ENCODE assay signal across 23 cellular contexts in the genomic region with DNA sequence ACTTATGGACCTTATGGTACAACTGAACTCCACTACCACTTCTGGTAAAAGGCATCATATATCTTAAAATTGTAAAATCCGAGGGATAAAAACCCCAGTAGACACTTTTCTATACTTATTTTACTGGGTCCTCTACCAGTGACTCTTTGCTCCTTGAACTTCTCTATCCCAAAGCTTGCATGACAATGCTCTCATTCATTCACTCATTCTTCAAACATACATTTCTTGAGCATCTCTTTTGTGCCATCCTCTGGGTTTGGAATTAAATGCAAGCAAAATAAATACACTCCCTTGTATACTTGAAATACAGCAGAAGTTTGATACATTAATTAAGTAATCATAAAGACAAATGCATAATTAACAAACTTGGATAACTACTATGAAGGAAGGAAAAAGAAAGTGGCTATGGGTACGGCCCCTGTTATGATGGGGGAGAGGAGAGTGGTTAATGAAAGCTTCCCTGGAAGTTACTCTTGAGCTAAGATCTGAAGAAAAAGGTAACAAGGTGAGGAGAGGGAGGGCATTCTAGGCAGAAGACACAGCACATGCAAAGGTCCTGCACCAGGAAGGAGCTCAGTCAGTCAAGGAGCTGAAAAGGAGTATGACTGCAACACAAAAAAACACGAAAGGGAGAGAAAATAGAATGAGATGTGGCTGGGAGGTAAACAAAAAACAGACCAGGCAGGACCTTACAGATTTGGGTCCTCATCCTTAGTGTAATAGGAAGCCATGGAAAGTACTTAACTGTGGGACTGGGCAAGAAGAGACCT. TPM values are rescaled to one million over a fixed set of nuclear protein-coding genes. Genes with fewer than 3 reads are reported as not detected.
DNase-seq lines count a peak whose midpoint lies in the region; ATAC-seq and TF ChIP-seq lines count a peak whose summit lies in the region.
"Had no signal": no experiment of that assay in that cellular context is flagged by ENCODE, and none has a peak within 500 bp of the region (broad histone marks: within the 10 kb centered on the region; RNA-seq: fewer than 3 reads in every experiment).

No MANE protein-coding gene starts in this region.

- peak overlapping the region; percentile 98 for H3K27ac Mint-ChIP-seq in activated T-cell treated with anti-CD3 and anti-CD28 coated beads, Interleukin-2, amount 50 U/mL, for 24 hours
- H3K27ac Mint-ChIP-seq in Caco-2 (ENCODE audit: unreplicated experiment) = peak overlapping the region; percentile 6
- H3K27ac Mint-ChIP-seq in activated naive CD8-positive, alpha-beta T cell treated with anti-CD3 and anti-CD28 coated beads for 36 hours = peak overlapping the region; percentile 99
- peak overlapping the region; percentile 91 for H3K27ac Mint-ChIP-seq in stimulated activated effector memory CD8-positive, alpha-beta T cell treated with anti-CD3 and anti-CD28 coated beads, Interleukin-12 subunit alpha, Interleukin-12 subunit beta, amount 100 ng/mL, for 72 hours

- no peaks in the 10 kb centered on the region for H3K27me3 Mint-ChIP-seq in activated T-cell treated with anti-CD3 and anti-CD28 coated beads, Interleukin-2, amount 50 U/mL, for 24 hours
- no peaks in the 10 kb centered on the region for H3K27me3 Mint-ChIP-seq in activated T-cell treated with anti-CD3 and anti-CD28 coated beads, Interleukin-2, amount 50 U/mL, for 4 hours (ENCODE audit: low read depth)
- no peaks in the 10 kb centered on the region for H3K27me3 Mint-ChIP-seq in Caco-2 (ENCODE audit: insufficient read depth, unreplicated experiment)
- no peaks in the 10 kb centered on the region for H3K27me3 Mint-ChIP-seq in activated naive CD8-positive, alpha-beta T cell treated with anti-CD3 and anti-CD28 coated beads for 36 hours

- no TSS peak for BruUV-seq in Caco-2 (replicated peaks; lab: Mats Ljungman, UMichigan)

- H3K4me3 ChIP-seq in Caco-2 (ENCODE audit: low read depth, low read length) (no peak overlapping the region), stomach (no peak overlapping the region)
- H3K4me3 ChIP-seq: ascending aorta, esophagus squamous epithelium, gastroesophageal sphincter, ovary, thoracic aorta had no signal

- peaks cover 55% of the 10 kb centered on the region for H3K36me3 Mint-ChIP-seq in activated T-cell treated with anti-CD3 and anti-CD28 coated beads, Interleukin-2, amount 50 U/mL, for 24 hours (ENCODE audit: low read depth)
- H3K36me3 Mint-ChIP-seq in activated T-cell treated with anti-CD3 and anti-CD28 coated beads, Interleukin-2, amount 50 U/mL, for 4 hours (ENCODE audit: insufficient read depth) = peaks cover 28% of the 10 kb centered on the region
- peaks cover 12% of the 10 kb centered on the region for H3K36me3 Mint-ChIP-seq in Caco-2 (ENCODE audit: insufficient read depth, unreplicated experiment)
- peaks cover 44% of the 10 kb centered on the region for H3K36me3 Mint-ChIP-seq in activated naive CD8-positive, alpha-beta T cell treated with anti-CD3 and anti-CD28 coated beads for 36 hours
- peaks cover 21% of the 10 kb centered on the region for H3K36me3 Mint-ChIP-seq in stimulated activated effector memory CD8-positive, alpha-beta T cell treated with anti-CD3 and anti-CD28 coated beads, Interleukin-12 subunit alpha, Interleukin-12 subunit beta, amount 100 ng/mL, for 72 hours

- TF ChIP-seq EP300 in stomach (IDR thresholded peaks at IDR 0.05) = no peak

- peak overlapping the region; percentile 21 for H3K4me3 Mint-ChIP-seq in activated T-cell treated with anti-CD3 and anti-CD28 coated beads, Interleukin-2, amount 50 U/mL, for 24 hours
- no peak overlapping the region for H3K4me3 Mint-ChIP-seq in activated T-cell treated with anti-CD3 and anti-CD28 coated beads, Interleukin-2, amount 50 U/mL, for 4 hours
- no peak overlapping the region for H3K4me3 Mint-ChIP-seq in Caco-2 (ENCODE audit: unreplicated experiment)
- H3K4me3 Mint-ChIP-seq in activated naive CD8-positive, alpha-beta T cell treated with anti-CD3 and anti-CD28 coated beads for 36 hours = no peak overlapping the region
- peak overlapping the region; percentile 69 for H3K4me3 Mint-ChIP-seq in stimulated activated effector memory CD8-positive, alpha-beta T cell treated with anti-CD3 and anti-CD28 coated beads, Interleukin-12 subunit alpha, Interleukin-12 subunit beta, amount 100 ng/mL, for 72 hours

- DNase-seq in activated T-cell treated with anti-CD3 and anti-CD28 coated beads, Interleukin-2, amount 50 U/mL, for 24 hours = no peak
- no peak for DNase-seq in activated T-cell treated with anti-CD3 and anti-CD28 coated beads, Interleukin-2, amount 50 U/mL, for 4 hours
- DNase-seq in Caco-2 (no peak), NCI-H146 treated with DMSO at 0.1 percent for 48 hours (lab: John Stamatoyannopoulos, UW; ENCODE audit: unreplicated experiment) (no peak), stomach (no peak), DMS79 (lab: John Stamatoyannopoulos, UW) (no peak)
- no peak for DNase-seq in activated naive CD8-positive, alpha-beta T cell treated with anti-CD3 and anti-CD28 coated beads for 36 hours
- DNase-seq in stimulated activated effector memory CD8-positive, alpha-beta T cell treated with anti-CD3 and anti-CD28 coated beads, Interleukin-12 subunit alpha, Interleukin-12 subunit beta, amount 100 ng/mL, for 72 hours (ENCODE audit: low spot score in 2 of 2) = no peak
- DNase-seq: DMS79 treated with DMSO at 0.1 percent for 48 hours, esophagus squamous epithelium, KBM-7, NCI-H187, NCI-H226, NCI-H774, ovary, PC-3, right cardiac atrium, SHP77 treated with DMSO at 0.1 percent for 48 hours had no signal

- POLR2A ChIA-PET in Caco-2 (lab: Charles Lee) = no interaction called here

- H3K4me1 ChIP-seq in Caco-2 (peaks cover 44% of the 10 kb centered on the region), stomach (peaks cover 23 to 51% (median 27%) of the 10 kb centered on the region in 4 donors)
- H3K4me1 ChIP-seq: ascending aorta had no signal

- ATAC-seq in activated T-cell treated with anti-CD3 and anti-CD28 coated beads, Interleukin-2, amount 50 U/mL, for 4 hours = no peak
- no peak for ATAC-seq in stimulated activated effector memory CD8-positive, alpha-beta T cell treated with anti-CD3 and anti-CD28 coated beads, Interleukin-12 subunit alpha, Interleukin-12 subunit beta, amount 100 ng/mL, for 72 hours
- ATAC-seq: gastroesophageal sphincter, PC-3, right cardiac atrium had no signal

- intact Hi-C loops in Caco-2 (cut with micrococcal nuclease; ENCODE audit: unreplicated experiment) (no loop called here), stomach (cut with DNase I; ENCODE audit: low total_unique reads) (no loop called here)

- peaks cover 3% of the 10 kb centered on the region for H3K9me3 Mint-ChIP-seq in activated T-cell treated with anti-CD3 and anti-CD28 coated beads, Interleukin-2, amount 50 U/mL, for 24 hours
- H3K9me3 Mint-ChIP-seq in activated T-cell treated with anti-CD3 and anti-CD28 coated beads, Interleukin-2, amount 50 U/mL, for 4 hours = no peaks in the 10 kb centered on the region
- H3K9me3 Mint-ChIP-seq in Caco-2 (ENCODE audit: unreplicated experiment) = no peaks in the 10 kb centered on the region
- H3K9me3 Mint-ChIP-seq in activated naive CD8-positive, alpha-beta T cell treated with anti-CD3 and anti-CD28 coated beads for 36 hours = peaks cover 10% of the 10 kb centered on the region
- H3K9me3 Mint-ChIP-seq in stimulated activated effector memory CD8-positive, alpha-beta T cell treated with anti-CD3 and anti-CD28 coated beads, Interleukin-12 subunit alpha, Interleukin-12 subunit beta, amount 100 ng/mL, for 72 hours = no peaks in the 10 kb centered on the region

- no peaks in the 10 kb centered on the region for H3K9me3 ChIP-seq in Caco-2
- H3K9me3 ChIP-seq in stomach = no peaks in the 10 kb centered on the region
- H3K9me3 ChIP-seq: ascending aorta, esophagus squamous epithelium, gastroesophageal sphincter, ovary, thoracic aorta had no signal

- no peaks in the 10 kb centered on the region for H3K36me3 ChIP-seq in Caco-2 (ENCODE audit: control insufficient read depth, insufficient read depth, low read length)
- no peaks in the 10 kb centered on the region for H3K36me3 ChIP-seq in stomach
- H3K36me3 ChIP-seq: ascending aorta, esophagus squamous epithelium, gastroesophageal sphincter, ovary, thoracic aorta had no signal

- 75 to 86% (median 77%) methylated on average over 3 of the region's 3 CpGs for WGBS in stomach, 5 donors

- no peak for TF ChIP-seq CTCF in Caco-2 (IDR thresholded peaks at IDR 0.05; ENCODE audit: insufficient read depth in 1 of 2, low read depth in 1 of 2, low read length in 1 of 2, severe bottlenecking in 1 of 2, unreplicated experiment in 1 of 2)
- no peak for TF ChIP-seq CTCF in stomach (IDR thresholded peaks at IDR 0.05)

- H3K27me3 ChIP-seq in Caco-2 (replicated peaks; ENCODE audit: control insufficient read depth, insufficient read depth, low read length) (no peaks in the 10 kb centered on the region), stomach (no peaks in the 10 kb centered on the region)
- H3K27me3 ChIP-seq: ascending aorta, esophagus squamous epithelium, ovary had no signal

- no peak overlapping the region for H3K27ac ChIP-seq in stomach
- H3K27ac ChIP-seq: ascending aorta, gastroesophageal sphincter, ovary, thoracic aorta had no signal

- CTCF ChIA-PET in Caco-2 (lab: Charles Lee) = interaction anchor here (3.8 kb wide), 1 partner anchor 46 kb away, joined by 21 read pairs; no protein-coding TSS in a partner anchor

- TF ChIP-seq POLR2A in stomach (IDR thresholded peaks at IDR 0.05) = no peak

- H3K4me1 Mint-ChIP-seq in activated T-cell treated with anti-CD3 and anti-CD28 coated beads, Interleukin-2, amount 50 U/mL, for 24 hours (ENCODE audit: low read depth) = peaks cover 90% of the 10 kb centered on the region
- peaks cover 89% of the 10 kb centered on the region for H3K4me1 Mint-ChIP-seq in activated T-cell treated with anti-CD3 and anti-CD28 coated beads, Interleukin-2, amount 50 U/mL, for 4 hours (ENCODE audit: low read depth)
- peaks cover 66% of the 10 kb centered on the region for H3K4me1 Mint-ChIP-seq in Caco-2 (ENCODE audit: low read depth, unreplicated experiment)
- peaks cover 80% of the 10 kb centered on the region for H3K4me1 Mint-ChIP-seq in activated naive CD8-positive, alpha-beta T cell treated with anti-CD3 and anti-CD28 coated beads for 36 hours
- peaks cover 73% of the 10 kb centered on the region for H3K4me1 Mint-ChIP-seq in stimulated activated effector memory CD8-positive, alpha-beta T cell treated with anti-CD3 and anti-CD28 coated beads, Interleukin-12 subunit alpha, Interleukin-12 subunit beta, amount 100 ng/mL, for 72 hours

RNA-seq across cellular contexts. Expression of gene MPZL3, which starts 8.0 kb away (rescaled TPM):
- 10 to 100 TPM; 52.7 to 72.0 (median 56.4) TPM for total RNA-seq in activated T-cell treated with anti-CD3 and anti-CD28 coated beads, Interleukin-2, amount 50 U/mL, for 4 hours
- total RNA-seq in Caco-2 (2022) (29.6 and 31.8 TPM in 2 replicates), stomach (10 to 100 TPM in 1 of 5 donors, 1 to 10 TPM in 3, under 1 TPM in 1; 0.45 to 20.0 (median 6.7) TPM)
- 10 to 100 TPM; 49.1 to 50.7 TPM for total RNA-seq in activated naive CD8-positive, alpha-beta T cell treated with anti-CD3 and anti-CD28 coated beads for 36 hours
- 1 to 10 TPM; 2.1 to 7.2 (median 3.4) TPM for polyA plus RNA-seq in stomach
- total RNA-seq: myocyte had no signal

RNA-seq across cellular contexts. Expression of gene JAML, which starts 19.4 kb away (rescaled TPM):
- 100 to 1,000 TPM; 135 to 153 (median 137) TPM for total RNA-seq in activated T-cell treated with anti-CD3 and anti-CD28 coated beads, Interleukin-2, amount 50 U/mL, for 4 hours
- total RNA-seq in Caco-2 (2022) (8.9 and 12.0 TPM in 2 replicates), stomach (10 to 100 TPM in 4 of 5 donors, 1 to 10 TPM in 1; 9.2 to 35.0 (median 21.4) TPM)
- total RNA-seq in activated naive CD8-positive, alpha-beta T cell treated with anti-CD3 and anti-CD28 coated beads for 36 hours = 100 to 1,000 TPM; 148 to 150 TPM
- polyA plus RNA-seq in stomach = 10 to 100 TPM in 1 of 3 donors, 1 to 10 TPM in 2; 3.7 to 14.5 (median 4.6) TPM
- total RNA-seq: ascending aorta, lung microvascular endothelial cell, myocyte, PC-3 had no signal

RNA-seq across cellular contexts. Expression of gene MPZL2, which starts 19.9 kb away (rescaled TPM):
- 10 to 100 TPM in 2 of 3 donors, 1 to 10 TPM in 1; 9.0 to 12.9 (median 12.8) TPM for total RNA-seq in activated T-cell treated with anti-CD3 and anti-CD28 coated beads, Interleukin-2, amount 50 U/mL, for 4 hours
- total RNA-seq in Caco-2 (2022) (69.9 and 80.2 TPM in 2 replicates), stomach (10 to 100 TPM in 4 of 5 donors, under 1 TPM in 1; 0.58 to 97.2 (median 56.7) TPM)
- total RNA-seq in activated naive CD8-positive, alpha-beta T cell treated with anti-CD3 and anti-CD28 coated beads for 36 hours = 10 to 100 TPM; 18.8 to 20.1 TPM
- polyA plus RNA-seq in stomach = 10 to 100 TPM; 12.2 to 79.1 (median 35.4) TPM
- total RNA-seq: myocyte had no signal

Comparison
In these comparisons a context has a peak if more than half of its experiments do, and no peak if none do; other contexts are left out.
1. H3K4me3 Mint-ChIP-seq: peak in activated T-cell treated with anti-CD3 and anti-CD28 coated beads, Interleukin-2, amount 50 U/mL, for 24 hours (single experiment) and stimulated activated effector memory CD8-positive, alpha-beta T cell treated with anti-CD3 and anti-CD28 coated beads, Interleukin-12 subunit alpha, Interleukin-12 subunit beta, amount 100 ng/mL, for 72 hours (single experiment); none in activated T-cell treated with anti-CD3 and anti-CD28 coated beads, Interleukin-2, amount 50 U/mL, for 4 hours (single experiment), Caco-2 (single experiment) and activated naive CD8-positive, alpha-beta T cell treated with anti-CD3 and anti-CD28 coated beads for 36 hours (single experiment).
2. H3K27ac Mint-ChIP-seq: peak in every context shown above with its lines; median percentile 99 in activated naive CD8-positive, alpha-beta T cell treated with anti-CD3 and anti-CD28 coated beads for 36 hours; 98 in activated T-cell treated with anti-CD3 and anti-CD28 coated beads, Interleukin-2, amount 50 U/mL, for 24 hours; 91 in stimulated activated effector memory CD8-positive, alpha-beta T cell treated with anti-CD3 and anti-CD28 coated beads, Interleukin-12 subunit alpha, Interleukin-12 subunit beta, amount 100 ng/mL, for 72 hours; 6 in Caco-2.